In genomic region chr7:48471206-48471605, GRCh38 we compare ENCODE assay signal across 27 cellular contexts.
"Had no signal": no experiment of that assay in that cellular context is flagged by ENCODE, and none has a peak within 500 bp of the region (broad histone marks: within the 10 kb centered on the region; RNA-seq: fewer than 3 reads in every experiment).

No MANE protein-coding gene starts in this region.

- DNase-seq: activated CD4-positive, alpha-beta memory T cell treated with anti-CD3 and anti-CD28 coated beads for 36 hours; activated CD4-positive, alpha-beta T cell treated with anti-CD3 and anti-CD28 coated beads, Interleukin-2, amount 10 ng/mL, durations not matched to agents 24 days and 14 days; activated CD8-positive, alpha-beta memory T cell treated with anti-CD3 and anti-CD28 coated beads, Interleukin-2, amount 50 U/mL, for 4 hours; activated effector memory CD4-positive, alpha-beta T cell treated with anti-CD3 and anti-CD28 coated beads, Interleukin-2, amount 50 U/mL, for 16 hours; activated naive CD4-positive, alpha-beta T cell treated with anti-CD3 and anti-CD28 coated beads for 36 hours; activated naive CD8-positive, alpha-beta T cell treated with anti-CD3 and anti-CD28 coated beads for 36 hours; activated T-cell treated with anti-CD3 and anti-CD28 coated beads, Interleukin-2, amount 50 U/mL, for 1 hour; adrenal gland; aorta; body of pancreas; cortex of kidney; effector memory CD8-positive, alpha-beta T cell; erythroblast; gastrocnemius medialis; islet precursor cell; left cardiac atrium; mammary epithelial cell; naive B cell; occipital lobe; stimulated activated CD4-positive, alpha-beta T cell treated with anti-CD3 and anti-CD28 coated beads, Interleukin-15, amount 100 ng/mL, for 24 hours; stimulated activated CD4-positive, alpha-beta T cell treated with anti-CD3 and anti-CD28 coated beads, Interleukin-2, amount 100 ng/mL, for 24 hours; stimulated activated naive B cell treated with anti-CD40 and anti-IgM and Interleukin-4, amounts not matched to agents 10 μg/mL and 1 μg/mL and 100 μg/mL, for 72 hours; T-helper 9 cell; WERI-Rb-1 had no signal

- H3K4me3 Mint-ChIP-seq: activated CD4-positive, alpha-beta memory T cell treated with anti-CD3 and anti-CD28 coated beads for 36 hours; activated CD4-positive, alpha-beta T cell treated with anti-CD3 and anti-CD28 coated beads, Interleukin-2, amount 10 ng/mL, durations not matched to agents 24 days and 14 days; activated naive CD4-positive, alpha-beta T cell treated with anti-CD3 and anti-CD28 coated beads for 36 hours; activated naive CD8-positive, alpha-beta T cell treated with anti-CD3 and anti-CD28 coated beads for 36 hours; activated T-helper 1 cell treated with anti-CD3 and anti-CD28 coated beads, Interleukin-12 subunit alpha, Interleukin-12 subunit beta, Interleukin-2, Interleukin-4 antibody, amounts not matched to agents 30 ng/mL and 10 ng/mL and 1 ng/mL, durations not matched to agents 14 hours and 24 hours and 36 hours; effector memory CD8-positive, alpha-beta T cell; mesothelial cell of epicardium; naive B cell; stimulated activated naive B cell treated with anti-CD40 and anti-IgM and Interleukin-4, amounts not matched to agents 10 μg/mL and 1 μg/mL and 100 μg/mL, for 72 hours; T-helper 1 cell treated with Interleukin-12 subunit alpha and Interleukin-12 subunit beta and Interleukin-4 antibody, amounts not matched to agents 30 μg/mL and 1 μg/mL, for 36 hours had no signal

- H3K36me3 Mint-ChIP-seq: activated CD4-positive, alpha-beta memory T cell treated with anti-CD3 and anti-CD28 coated beads for 36 hours; activated naive CD8-positive, alpha-beta T cell treated with anti-CD3 and anti-CD28 coated beads for 36 hours; mesothelial cell of epicardium; naive B cell; stimulated activated naive B cell treated with anti-CD40 and anti-IgM and Interleukin-4, amounts not matched to agents 10 μg/mL and 1 μg/mL and 100 μg/mL, for 72 hours had no signal

- H3K27ac Mint-ChIP-seq: activated CD4-positive, alpha-beta memory T cell treated with anti-CD3 and anti-CD28 coated beads for 36 hours; activated CD4-positive, alpha-beta T cell treated with anti-CD3 and anti-CD28 coated beads, Interleukin-2, amount 10 ng/mL, durations not matched to agents 24 days and 14 days; activated naive CD4-positive, alpha-beta T cell treated with anti-CD3 and anti-CD28 coated beads for 36 hours; activated naive CD8-positive, alpha-beta T cell treated with anti-CD3 and anti-CD28 coated beads for 36 hours; activated T-helper 1 cell treated with anti-CD3 and anti-CD28 coated beads, Interleukin-12 subunit alpha, Interleukin-12 subunit beta, Interleukin-2, Interleukin-4 antibody, amounts not matched to agents 30 ng/mL and 10 ng/mL and 1 ng/mL, durations not matched to agents 14 hours and 24 hours and 36 hours; effector memory CD8-positive, alpha-beta T cell; mesothelial cell of epicardium; naive B cell; stimulated activated naive B cell treated with anti-CD40 and anti-IgM and Interleukin-4, amounts not matched to agents 10 μg/mL and 1 μg/mL and 100 μg/mL, for 72 hours; T-helper 1 cell treated with Interleukin-12 subunit alpha and Interleukin-12 subunit beta and Interleukin-4 antibody, amounts not matched to agents 30 μg/mL and 1 μg/mL, for 36 hours had no signal

- H3K4me1 Mint-ChIP-seq: activated CD4-positive, alpha-beta T cell treated with anti-CD3 and anti-CD28 coated beads, Interleukin-2, amount 10 ng/mL, durations not matched to agents 24 days and 14 days; activated naive CD8-positive, alpha-beta T cell treated with anti-CD3 and anti-CD28 coated beads for 36 hours; naive B cell; stimulated activated naive B cell treated with anti-CD40 and anti-IgM and Interleukin-4, amounts not matched to agents 10 μg/mL and 1 μg/mL and 100 μg/mL, for 72 hours had no signal

- H3K9me3 Mint-ChIP-seq: activated CD4-positive, alpha-beta memory T cell treated with anti-CD3 and anti-CD28 coated beads for 36 hours; activated CD4-positive, alpha-beta T cell treated with anti-CD3 and anti-CD28 coated beads, Interleukin-2, amount 10 ng/mL, durations not matched to agents 24 days and 14 days; activated naive CD4-positive, alpha-beta T cell treated with anti-CD3 and anti-CD28 coated beads for 36 hours; activated naive CD8-positive, alpha-beta T cell treated with anti-CD3 and anti-CD28 coated beads for 36 hours; activated T-helper 1 cell treated with anti-CD3 and anti-CD28 coated beads, Interleukin-12 subunit alpha, Interleukin-12 subunit beta, Interleukin-2, Interleukin-4 antibody, amounts not matched to agents 30 ng/mL and 10 ng/mL and 1 ng/mL, durations not matched to agents 14 hours and 24 hours and 36 hours; T-helper 1 cell treated with Interleukin-12 subunit alpha and Interleukin-12 subunit beta and Interleukin-4 antibody, amounts not matched to agents 30 μg/mL and 1 μg/mL, for 36 hours had no signal

- H3K27me3 Mint-ChIP-seq: activated CD4-positive, alpha-beta memory T cell treated with anti-CD3 and anti-CD28 coated beads for 36 hours; activated CD4-positive, alpha-beta T cell treated with anti-CD3 and anti-CD28 coated beads, Interleukin-2, amount 10 ng/mL, durations not matched to agents 24 days and 14 days; activated naive CD8-positive, alpha-beta T cell treated with anti-CD3 and anti-CD28 coated beads for 36 hours; effector memory CD8-positive, alpha-beta T cell; naive B cell; stimulated activated naive B cell treated with anti-CD40 and anti-IgM and Interleukin-4, amounts not matched to agents 10 μg/mL and 1 μg/mL and 100 μg/mL, for 72 hours had no signal
